In genomic region chr2:176856645-176857044, GRCh38 we compare ENCODE assay signal across 15 cellular contexts.
DNase-seq lines count a peak whose midpoint lies in the region; ATAC-seq and TF ChIP-seq lines count a peak whose summit lies in the region.
"Had no signal": no experiment of that assay in that cellular context is flagged by ENCODE, and none has a peak within 500 bp of the region (broad histone marks: within the 10 kb centered on the region; RNA-seq: fewer than 3 reads in every experiment).

No MANE protein-coding gene starts in this region.

- H3K9me3 Mint-ChIP-seq in CD4-positive, alpha-beta T cell = peaks cover 5% of the 10 kb centered on the region
- H3K9me3 Mint-ChIP-seq in T-cell = no peaks in the 10 kb centered on the region
- peaks cover 0 to 2% (median 0%) of the 10 kb centered on the region in 6 donors for H3K9me3 Mint-ChIP-seq in immature natural killer cell
- H3K9me3 Mint-ChIP-seq in progenitor cell of endocrine pancreas (ENCODE audit: low read depth) = no peaks in the 10 kb centered on the region

- H3K9me3 ChIP-seq in CD4-positive, alpha-beta T cell (ENCODE audit: control insufficient read depth, low read length) = no peaks in the 10 kb centered on the region
- H3K9me3 ChIP-seq: MG63 had no signal

- H3K4me3 Mint-ChIP-seq in CD4-positive, alpha-beta T cell = no peak overlapping the region
- H3K4me3 Mint-ChIP-seq in T-cell (no peak overlapping the region), immature natural killer cell (peak overlapping the region; percentile 15 to 80 (median 65)), progenitor cell of endocrine pancreas (ENCODE audit: low read depth) (no peak overlapping the region)
- H3K4me3 Mint-ChIP-seq: B cell had no signal

- TF ChIP-seq CTCF in CD4-positive, alpha-beta T cell (IDR thresholded peaks at IDR 0.05) = no peak
- no peak for TF ChIP-seq CTCF in progenitor cell of endocrine pancreas (IDR thresholded peaks at IDR 0.05; ENCODE audit: unreplicated experiment)

- H3K27me3 Mint-ChIP-seq in CD4-positive, alpha-beta T cell = no peaks in the 10 kb centered on the region
- no peaks in the 10 kb centered on the region for H3K27me3 Mint-ChIP-seq in T-cell
- H3K27me3 Mint-ChIP-seq in immature natural killer cell (ENCODE audit: low read depth in 3 of 3) = peaks cover 0 to 2% (median 0%) of the 10 kb centered on the region in 3 donors
- H3K27me3 Mint-ChIP-seq in progenitor cell of endocrine pancreas = peaks cover 5% of the 10 kb centered on the region

- CTCF ChIA-PET in CD4-positive, alpha-beta T cell (lab: Charles Lee) = no interaction called here
- CTCF ChIA-PET in T-cell (lab: Charles Lee) = interaction anchor here in 1 of 2 donors (1.3 kb wide), 1 partner anchor 302 kb away, joined by 3 read pairs; no protein-coding TSS in a partner anchor

- intact Hi-C loops in CD4-positive, alpha-beta T cell (cut with DNase I, micrococcal nuclease) = no loop called here

- H3K27ac ChIP-seq in CD4-positive, alpha-beta T cell (ENCODE audit: low read depth, low read length) = no peak overlapping the region

- POLR2A ChIA-PET in CD4-positive, alpha-beta T cell (lab: Charles Lee) = interaction anchor here (1.1 kb wide), 1 partner anchor 11 kb away, joined by 3 read pairs; no protein-coding TSS in a partner anchor
- POLR2A ChIA-PET in T-cell (lab: Charles Lee) = no interaction called here

- no peak for DNase-seq in CD4-positive, alpha-beta T cell
- peak; percentile 33 for DNase-seq in DMS53 (lab: John Stamatoyannopoulos, UW)
- no peak for DNase-seq in T-cell
- peak in 1 of 3 donors; percentile 10 for DNase-seq in immature natural killer cell
- no peak for DNase-seq in progenitor cell of endocrine pancreas (ENCODE audit: low spot score, unreplicated experiment)
- no peak for DNase-seq in DMS153 (lab: John Stamatoyannopoulos, UW)
- DNase-seq: DMS79, HCEC 1CT, MG63, NCI-H1092 treated with DMSO at 0.1 percent for 48 hours, NCI-H1694, NCI-H82, SHP77 had no signal

- H3K4me1 Mint-ChIP-seq in CD4-positive, alpha-beta T cell (ENCODE audit: low read depth) = peaks cover 44% of the 10 kb centered on the region
- H3K4me1 Mint-ChIP-seq in T-cell = peaks cover 54 to 58% (median 54%) of the 10 kb centered on the region in 3 donors
- peaks cover 72 to 77% of the 10 kb centered on the region in 2 donors for H3K4me1 Mint-ChIP-seq in immature natural killer cell
- H3K4me1 Mint-ChIP-seq in progenitor cell of endocrine pancreas (ENCODE audit: low read depth) = peaks cover 7% of the 10 kb centered on the region
- H3K4me1 Mint-ChIP-seq: B cell had no signal

- ATAC-seq in CD4-positive, alpha-beta T cell (ENCODE audit: poor library complexity) = no peak
- ATAC-seq in T-cell (replicated peaks in 1 of 4) (no peak), esophagus mucosa (no peak)

- no peaks in the 10 kb centered on the region for H3K36me3 Mint-ChIP-seq in CD4-positive, alpha-beta T cell (ENCODE audit: low read depth)
- H3K36me3 Mint-ChIP-seq in T-cell = no peaks in the 10 kb centered on the region
- peaks cover 10 to 14% (median 12%) of the 10 kb centered on the region in 3 donors for H3K36me3 Mint-ChIP-seq in immature natural killer cell
- no peaks in the 10 kb centered on the region for H3K36me3 Mint-ChIP-seq in progenitor cell of endocrine pancreas (ENCODE audit: insufficient read depth)

- peak overlapping the region; percentile 23 for H3K27ac Mint-ChIP-seq in CD4-positive, alpha-beta T cell
- peak overlapping the region; percentile 33 to 80 for H3K27ac Mint-ChIP-seq in T-cell
- H3K27ac Mint-ChIP-seq in immature natural killer cell = peak overlapping the region; percentile 0 to 88 (median 68)
- no peak overlapping the region for H3K27ac Mint-ChIP-seq in progenitor cell of endocrine pancreas
- H3K27ac Mint-ChIP-seq: B cell had no signal

- no peaks in the 10 kb centered on the region for H3K27me3 ChIP-seq in CD4-positive, alpha-beta T cell (ENCODE audit: control insufficient read depth, insufficient read depth, low read length)
- H3K27me3 ChIP-seq: MG63 had no signal

Comparison
In these comparisons a context has a peak if more than half of its experiments do, and no peak if none do; other contexts are left out.
1. H3K4me3 Mint-ChIP-seq: peak in immature natural killer cell (5 of 5); none in CD4-positive, alpha-beta T cell (single experiment), T-cell (0 of 3) and progenitor cell of endocrine pancreas (single experiment).